Comparison of ENCODE assay signal across 19 cellular contexts in genomic region chr22:46464296-46464695, GRCh38.
DNase-seq lines count a peak whose midpoint lies in the region; ATAC-seq, FAIRE-seq and TF ChIP-seq lines count a peak whose summit lies in the region.
"Had no signal": no experiment of that assay in that cellular context is flagged by ENCODE, and none has a peak within 500 bp of the region (broad histone marks: within the 10 kb centered on the region; RNA-seq: fewer than 3 reads in every experiment).

No MANE protein-coding gene starts in this region.

- intact Hi-C loops in kidney (cut with DNase I) = no loop called here

- H3K27ac Mint-ChIP-seq in H9 (peak overlapping the region in 2 of 3 experiments; percentile 82 to 95; a peak in 2 of 7 replicates), WTC11 (peak overlapping the region; percentile 87; the same call in 1 of the 2 replicates)
- H3K27ac Mint-ChIP-seq in stimulated activated memory B cell treated with anti-CD40 and anti-IgM and Interleukin-4, amounts not matched to agents 10 μg/mL and 1 μg/mL and 100 μg/mL, for 72 hours = no peak overlapping the region
- H3K27ac Mint-ChIP-seq: CD8-positive, alpha-beta T cell had no signal

- no peaks in the 10 kb centered on the region for H3K4me1 ChIP-seq in H9 (ENCODE audit: insufficient read depth, low read length)
- peaks cover 6 to 9% of the 10 kb centered on the region in 2 donors for H3K4me1 ChIP-seq in kidney (ENCODE audit: control insufficient read depth in 1 of 2, insufficient read depth in 1 of 2, low read depth in 1 of 2, low read length in 2 of 2)
- H3K4me1 ChIP-seq: HAP-1 had no signal

- H3K9me3 Mint-ChIP-seq in H9 = peaks cover 0 to 2% of the 10 kb centered on the region in 2 experiments; a peak in 1 of 5 replicates
- H3K9me3 Mint-ChIP-seq in WTC11 = no peaks in the 10 kb centered on the region
- no peaks in the 10 kb centered on the region for H3K9me3 Mint-ChIP-seq in stimulated activated memory B cell treated with anti-CD40 and anti-IgM and Interleukin-4, amounts not matched to agents 10 μg/mL and 1 μg/mL and 100 μg/mL, for 72 hours
- H3K9me3 Mint-ChIP-seq: CD8-positive, alpha-beta T cell had no signal

- H3K79me2 ChIP-seq in H9 (ENCODE audit: insufficient read depth, low read length) = no peaks in the 10 kb centered on the region

- H3K4me1 Mint-ChIP-seq in H9 = peaks cover 4 to 11% of the 10 kb centered on the region in 2 experiments; a peak in 2 of 4 replicates
- no peaks in the 10 kb centered on the region for H3K4me1 Mint-ChIP-seq in WTC11
- peaks cover 16% of the 10 kb centered on the region for H3K4me1 Mint-ChIP-seq in stimulated activated memory B cell treated with anti-CD40 and anti-IgM and Interleukin-4, amounts not matched to agents 10 μg/mL and 1 μg/mL and 100 μg/mL, for 72 hours

- no peaks in the 10 kb centered on the region for H3K27me3 ChIP-seq in H9 (ENCODE audit: insufficient read depth, low read length)

- no peak overlapping the region for H2BK12ac ChIP-seq in H9 (ENCODE audit: insufficient read length, low read depth, low read length)

- DNase-seq in H9 (no peak), WTC11 (ENCODE audit: low spot score) (no peak), kidney (peak; percentile 54), putamen (ENCODE audit: low spot score) (no peak), GM10266 (ENCODE audit: extremely low spot score) (no peak), AML-193 (lab: John Stamatoyannopoulos, UW) (no peak)
- DNase-seq: ACHN; Calu3; CD8-positive, alpha-beta T cell; DND-41; EL; GOT3; IMR-90 had no signal

- TF ChIP-seq CTCF in H9 (conservative IDR thresholded peaks at IDR 0.05) (no peak), WTC11 (IDR thresholded peaks at IDR 0.05) (no peak), kidney (IDR thresholded peaks at IDR 0.05; ENCODE audit: borderline replicate concordance, extremely low read depth, insufficient read depth) (no peak), GM10266 (IDR thresholded peaks at IDR 0.05; ENCODE audit: control insufficient read depth, insufficient read depth, low read depth, missing control alignments) (no peak)

- no peak overlapping the region for H2AK5ac ChIP-seq in H9 (ENCODE audit: insufficient read length, low read length)

- no peaks in the 10 kb centered on the region for H3K23me2 ChIP-seq in H9 (ENCODE audit: insufficient read length, low read depth, low read length, poor library complexity, severe bottlenecking)

- no peaks in the 10 kb centered on the region for H4K20me1 ChIP-seq in H9 (ENCODE audit: control insufficient read depth, insufficient read depth, insufficient read length)

- POLR2A ChIA-PET in WTC11 (lab: Charles Lee) = no interaction called here

- H4K8ac ChIP-seq in H9 (replicated peaks; ENCODE audit: insufficient read length, low read depth, low read length) = no peak overlapping the region

- no peak overlapping the region for H2BK5ac ChIP-seq in H9 (ENCODE audit: insufficient read length, low read length)

- H3K9me3 ChIP-seq in H9 (ENCODE audit: control insufficient read depth, low read depth, low read length) (no peaks in the 10 kb centered on the region), kidney (ENCODE audit: control insufficient read depth in 1 of 2, low read length in 2 of 2) (no peaks in the 10 kb centered on the region)
- H3K9me3 ChIP-seq: HAP-1 had no signal

- H3K4ac ChIP-seq in H9 (ENCODE audit: low read depth, low read length) = no peak overlapping the region

- no peak overlapping the region for H3K27ac ChIP-seq in H9 (ENCODE audit: insufficient read length, low read depth, low read length)
- H3K27ac ChIP-seq in kidney (ENCODE audit: low read depth in 2 of 2, low read length in 2 of 2) = no peak overlapping the region

- H3K27me3 Mint-ChIP-seq in H9 (ENCODE audit: low read depth) = no peaks in the 10 kb centered on the region
- H3K27me3 Mint-ChIP-seq in WTC11 (ENCODE audit: low read depth) = no peaks in the 10 kb centered on the region
- peaks cover 62% of the 10 kb centered on the region for H3K27me3 Mint-ChIP-seq in stimulated activated memory B cell treated with anti-CD40 and anti-IgM and Interleukin-4, amounts not matched to agents 10 μg/mL and 1 μg/mL and 100 μg/mL, for 72 hours

- no peak overlapping the region for H2BK20ac ChIP-seq in H9 (ENCODE audit: low read depth, low read length, poor library complexity, severe bottlenecking)

- no peak overlapping the region for H3K23ac ChIP-seq in H9 (ENCODE audit: insufficient read length, low read depth, low read length)

- no peak overlapping the region for H3K4me3 ChIP-seq in kidney (ENCODE audit: low read length in 2 of 2)
- H3K4me3 ChIP-seq: HAP-1, K562 had no signal

- no peak for FAIRE-seq in kidney (lab: Jason Lieb, UNC)
- FAIRE-seq: A204.1, GM12891, GM18507, K562 had no signal

- no peak overlapping the region for H3K9ac ChIP-seq in H9 (ENCODE audit: extremely low read depth, insufficient read length, low read length)
- H3K9ac ChIP-seq in kidney (ENCODE audit: low read length in 2 of 2) = no peak overlapping the region

- no peak overlapping the region for H4K91ac ChIP-seq in H9 (ENCODE audit: insufficient read length, low read depth, low read length)

- no peaks in the 10 kb centered on the region for H3K79me1 ChIP-seq in H9 (ENCODE audit: insufficient read depth, low read depth, low read length, poor library complexity, severe bottlenecking)

- H3K36me3 ChIP-seq in kidney (ENCODE audit: control insufficient read depth in 1 of 2, insufficient read depth in 2 of 2, low read length in 2 of 2) = peaks cover 3 to 10% of the 10 kb centered on the region in 2 donors

- WGBS in H9 (ENCODE audit: extremely low coverage, insufficient read length, low lambda C conversion rate) = no CpG with 5 or more reads among the region's 8 CpGs

- no peak for ATAC-seq in WTC11
- peak; percentile 40 for ATAC-seq in stimulated activated memory B cell treated with anti-CD40 and anti-IgM and Interleukin-4, amounts not matched to agents 10 μg/mL and 1 μg/mL and 100 μg/mL, for 72 hours
- ATAC-seq: CD8-positive, alpha-beta T cell; K562 had no signal

- H3K4me3 Mint-ChIP-seq in H9 (no peak overlapping the region), WTC11 (no peak overlapping the region)
- H3K4me3 Mint-ChIP-seq in stimulated activated memory B cell treated with anti-CD40 and anti-IgM and Interleukin-4, amounts not matched to agents 10 μg/mL and 1 μg/mL and 100 μg/mL, for 72 hours = no peak overlapping the region
- H3K4me3 Mint-ChIP-seq: CD8-positive, alpha-beta T cell had no signal

- no peak overlapping the region for H3K18ac ChIP-seq in H9 (ENCODE audit: insufficient read length, low read depth, low read length)

- no peak overlapping the region for H3K14ac ChIP-seq in H9 (ENCODE audit: insufficient read depth, low read length)

- H3K56ac ChIP-seq in H9 (ENCODE audit: insufficient read length, low read depth, low read length) = no peak overlapping the region

- no peak overlapping the region for H2BK120ac ChIP-seq in H9 (ENCODE audit: low read depth, low read length, poor library complexity, severe bottlenecking)

- no peak overlapping the region for H4K5ac ChIP-seq in H9 (ENCODE audit: insufficient read length, low read depth, low read length)

- H3K36me3 Mint-ChIP-seq in H9 (ENCODE audit: insufficient read depth in 1 of 3, low read depth in 3 of 3) = peaks cover 0 to 17% (median 14%) of the 10 kb centered on the region in 3 experiments; a peak in 5 of 7 replicates
- no peaks in the 10 kb centered on the region; the same call in 1 of the 2 replicates for H3K36me3 Mint-ChIP-seq in WTC11
- no peaks in the 10 kb centered on the region for H3K36me3 Mint-ChIP-seq in stimulated activated memory B cell treated with anti-CD40 and anti-IgM and Interleukin-4, amounts not matched to agents 10 μg/mL and 1 μg/mL and 100 μg/mL, for 72 hours
- H3K36me3 Mint-ChIP-seq: CD8-positive, alpha-beta T cell had no signal

- no peak overlapping the region for H2AFZ ChIP-seq in H9 (ENCODE audit: low read length)

- H3K4me2 ChIP-seq in H9 (ENCODE audit: insufficient read depth, insufficient read length, low read length) = no peak overlapping the region

- no peak overlapping the region for H2BK15ac ChIP-seq in H9 (ENCODE audit: low read depth, low read length)

- no peak overlapping the region for H3T11ph ChIP-seq in H9 (ENCODE audit: low read length)

- CTCF ChIA-PET in WTC11 (lab: Charles Lee) = interaction anchor here (1.4 kb wide), 1 partner anchor 97 kb away, joined by 4 read pairs; no protein-coding TSS in a partner anchor

TF ChIP-seq in WTC11, 78 proteins besides CTCF, POLR2A, EP300 and RAD21:
- TF ChIP-seq CDX4 (CRISPR knock-in tag; IDR thresholded peaks at IDR 0.05; ENCODE audit: borderline replicate concordance) = no peak
- no peak for TF ChIP-seq CREM (CRISPR knock-in tag; IDR thresholded peaks at IDR 0.05)
- TF ChIP-seq FOXP1 (CRISPR knock-in tag; IDR thresholded peaks at IDR 0.05; ENCODE audit: borderline replicate concordance) = no peak
- no peak for TF ChIP-seq NR2C2 (CRISPR knock-in tag; IDR thresholded peaks at IDR 0.05)
- no peak for TF ChIP-seq SMAD4 (CRISPR knock-in tag; IDR thresholded peaks at IDR 0.05)
- TF ChIP-seq ZBTB21 (CRISPR knock-in tag; IDR thresholded peaks at IDR 0.05; ENCODE audit: borderline replicate concordance) = no peak
- TF ChIP-seq IRF2 (CRISPR knock-in tag; IDR thresholded peaks at IDR 0.05; ENCODE audit: borderline replicate concordance, low read depth) = no peak
- TF ChIP-seq ZBTB43 (CRISPR knock-in tag; IDR thresholded peaks at IDR 0.05) = no peak
- no peak for TF ChIP-seq NFYB (CRISPR knock-in tag; conservative IDR thresholded peaks at IDR 0.05; ENCODE audit: low read depth)
